Comparison of ENCODE assay signal across 29 cellular contexts in the genomic region with DNA sequence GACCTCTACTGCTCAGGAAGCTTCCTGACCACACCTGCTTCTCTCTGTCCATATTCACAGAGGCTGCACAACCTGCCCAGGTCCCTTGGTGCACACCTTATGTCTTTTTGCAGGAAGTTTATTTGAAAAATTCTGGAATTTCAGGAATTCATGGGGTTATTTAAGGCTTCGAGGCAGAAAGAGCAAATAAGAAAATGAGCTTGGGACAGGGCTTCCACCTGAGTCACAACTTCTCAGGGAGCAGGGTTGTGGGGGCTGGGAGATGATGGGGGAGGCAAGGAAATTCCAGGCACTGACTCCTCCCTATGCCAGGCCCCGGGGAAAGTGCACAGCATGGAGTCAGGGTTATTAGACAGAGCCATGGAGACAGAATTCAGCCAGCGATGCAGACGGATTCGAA. TPM values are rescaled to one million over a fixed set of nuclear protein-coding genes. Genes with fewer than 3 reads are reported as not detected.
DNase-seq lines count a peak whose midpoint lies in the region; ATAC-seq, FAIRE-seq and TF ChIP-seq lines count a peak whose summit lies in the region.
"Had no signal": no experiment of that assay in that cellular context is flagged by ENCODE, and none has a peak within 500 bp of the region (broad histone marks: within the 10 kb centered on the region; RNA-seq: fewer than 3 reads in every experiment).

No MANE protein-coding gene starts in this region.

- H2AFZ ChIP-seq in HCT116 (ENCODE audit: low read depth, low read length, poor library complexity, severe bottlenecking): no peak overlapping the region
- H2AFZ ChIP-seq in PC-9: no peak overlapping the region
- no peak overlapping the region for H2AFZ ChIP-seq in MM.1S (ENCODE audit: low read length)
- H2AFZ ChIP-seq: GM23338 had no signal

- TF ChIP-seq CTCF in HCT116 (IDR thresholded peaks at IDR 0.05 in 2 of 3, conservative IDR thresholded peaks at IDR 0.05 in 1 of 3; ENCODE audit: borderline replicate concordance in 1 of 3, insufficient read depth in 1 of 3, low read depth in 2 of 3, low read length in 2 of 3) (no peak), PC-9 (conservative IDR thresholded peaks at IDR 0.05) (no peak), MM.1S (IDR thresholded peaks at IDR 0.05; ENCODE audit: low read length) (no peak), brain microvascular endothelial cell (IDR thresholded peaks at IDR 0.05; ENCODE audit: low read depth, low read length, missing control alignments) (no peak)

- H3K36me3 ChIP-seq in HCT116 (ENCODE audit: control insufficient read depth in 1 of 2, insufficient read depth in 2 of 2, low read length in 2 of 2) (no peaks in the 10 kb centered on the region), PC-9 (ENCODE audit: low read depth) (no peaks in the 10 kb centered on the region), MM.1S (replicated peaks; ENCODE audit: insufficient read depth, low read length) (no peaks in the 10 kb centered on the region), brain microvascular endothelial cell (replicated peaks) (no peaks in the 10 kb centered on the region)
- H3K36me3 ChIP-seq: neutrophil, right lobe of liver, stomach, thyroid gland had no signal

- peaks cover 30% of the 10 kb centered on the region for H3F3A ChIP-seq in PC-9 (ENCODE audit: insufficient read depth, low read depth)
- H3F3A ChIP-seq in MM.1S (ENCODE audit: insufficient read depth, low read length): no peaks in the 10 kb centered on the region

- H3K9me2 ChIP-seq in HCT116 (ENCODE audit: insufficient read depth): no peaks in the 10 kb centered on the region
- H3K9me2 ChIP-seq in PC-9 (ENCODE audit: insufficient read depth): no peaks in the 10 kb centered on the region
- no peaks in the 10 kb centered on the region for H3K9me2 ChIP-seq in MM.1S (replicated peaks; ENCODE audit: insufficient read depth, low read length)

- no peak overlapping the region for H3K27ac Mint-ChIP-seq in stimulated activated effector memory CD8-positive, alpha-beta T cell treated with anti-CD3 and anti-CD28 coated beads, Interleukin-12 subunit alpha, Interleukin-12 subunit beta, amount 100 ng/mL, for 72 hours
- H3K27ac Mint-ChIP-seq: activated CD8-positive, alpha-beta memory T cell treated with anti-CD3 and anti-CD28 coated beads, Interleukin-2, amount 10 ng/mL, durations not matched to agents 7 days and 5 days; activated naive CD8-positive, alpha-beta T cell treated with anti-CD3 and anti-CD28 coated beads, Interleukin-2, amount 50 U/mL, for 24 hours; effector memory CD8-positive, alpha-beta T cell; GM23338; T-cell; WTC11 had no signal

- no peaks in the 10 kb centered on the region for H3K36me3 Mint-ChIP-seq in stimulated activated effector memory CD8-positive, alpha-beta T cell treated with anti-CD3 and anti-CD28 coated beads, Interleukin-12 subunit alpha, Interleukin-12 subunit beta, amount 100 ng/mL, for 72 hours
- H3K36me3 Mint-ChIP-seq: activated CD8-positive, alpha-beta memory T cell treated with anti-CD3 and anti-CD28 coated beads, Interleukin-2, amount 10 ng/mL, durations not matched to agents 7 days and 5 days; T-cell; WTC11 had no signal

- no peak for FAIRE-seq in urothelium cell line (lab: Jason Lieb, UNC)
- FAIRE-seq: D721Med, GM18507 had no signal

- H3K4me2 ChIP-seq in HCT116 (ENCODE audit: low read length) (peak overlapping the region; percentile 23), PC-9 (peak overlapping the region; percentile 52), MM.1S (ENCODE audit: low read depth, low read length) (no peak overlapping the region)
- H3K4me2 ChIP-seq: GM23338, KMS-11 had no signal

- H3K27me3 ChIP-seq in HCT116 (ENCODE audit: insufficient read depth, low read length) (no peaks in the 10 kb centered on the region), PC-9 (ENCODE audit: insufficient read depth, low read depth) (no peaks in the 10 kb centered on the region), MM.1S (replicated peaks; ENCODE audit: insufficient read depth, low read length) (no peaks in the 10 kb centered on the region), brain microvascular endothelial cell (replicated peaks) (peaks cover 9% of the 10 kb centered on the region)
- H3K27me3 ChIP-seq: right lobe of liver, thyroid gland had no signal

- POLR2A ChIA-PET in HCT116 (lab: Charles Lee): no interaction called here
- POLR2A ChIA-PET in PC-9 (lab: Charles Lee; ENCODE audit: unreplicated experiment): interaction anchor here (0.5 to 1.0 kb wide), 6 partner anchors 61 to 930 kb away, joined by 3 to 7 read pairs (median 4); no protein-coding TSS in a partner anchor

- no peak for TF ChIP-seq POLR2A in HCT116 (IDR thresholded peaks at IDR 0.05; ENCODE audit: borderline replicate concordance, extremely low read depth, insufficient read depth, insufficient read length)

- CTCF ChIA-PET in HCT116 (lab: Charles Lee): no interaction called here
- CTCF ChIA-PET in PC-9 (lab: Charles Lee): interaction anchor here (0.6 to 1.5 kb wide), 3 partner anchors 15 to 90 kb away, joined by 3 to 5 read pairs (median 4); no protein-coding TSS in a partner anchor

- no peak overlapping the region for H3K9ac ChIP-seq in HCT116 (ENCODE audit: low read length)
- no peak overlapping the region for H3K9ac ChIP-seq in MM.1S (ENCODE audit: low read length)
- H3K9ac ChIP-seq: KMS-11 had no signal

- in situ Hi-C loops in brain microvascular endothelial cell (cut with HindIII; ENCODE audit: low pct_ligation_motif_present, low sequenced_read_pairs): no loop called here

- H3K79me2 ChIP-seq in HCT116 (ENCODE audit: insufficient read depth, low read length): no peaks in the 10 kb centered on the region
- H3K79me2 ChIP-seq in PC-9 (ENCODE audit: low read depth): no peaks in the 10 kb centered on the region
- no peaks in the 10 kb centered on the region for H3K79me2 ChIP-seq in MM.1S (ENCODE audit: low read length)

- H3K4me1 ChIP-seq in HCT116 (ENCODE audit: control insufficient read depth in 1 of 2, insufficient read depth in 2 of 2, low read length in 2 of 2) (peaks cover 11 to 28% of the 10 kb centered on the region in 2 experiments), PC-9 (replicated peaks; ENCODE audit: insufficient read depth) (peaks cover 66% of the 10 kb centered on the region), MM.1S (ENCODE audit: low read length) (no peaks in the 10 kb centered on the region)
- H3K4me1 ChIP-seq: right lobe of liver had no signal

- DNase-seq in HCT116 (ENCODE audit: low read depth, low spot score): no peak
- peak; percentile 91 to 99 for DNase-seq in PC-9
- DNase-seq in epidermal melanocyte (ENCODE audit: insufficient read length, low spot score): peak; percentile 2
- peak; percentile 78 for DNase-seq in urothelium cell line (ENCODE audit: low spot score)
- DNase-seq in MM.1S: no peak
- no peak for DNase-seq in stimulated activated effector memory CD8-positive, alpha-beta T cell treated with anti-CD3 and anti-CD28 coated beads, Interleukin-12 subunit alpha, Interleukin-12 subunit beta, amount 100 ng/mL, for 72 hours (ENCODE audit: low spot score in 2 of 2)
- no peak for DNase-seq in brain microvascular endothelial cell
- DNase-seq: activated naive CD4-positive, alpha-beta T cell; activated naive CD8-positive, alpha-beta T cell treated with anti-CD3 and anti-CD28 coated beads, Interleukin-2, amount 50 U/mL, for 24 hours; DND-41; effector memory CD8-positive, alpha-beta T cell; glutamatergic neuron; left ventricle myocardium superior; NCI-H1417 treated with DMSO at 0.1 percent for 48 hours; NCI-H2029 treated with DMSO at 0.1 percent for 48 hours; NCI-H2227 treated with DMSO at 0.1 percent for 48 hours; stimulated activated CD8-positive, alpha-beta memory T cell treated with anti-CD3 and anti-CD28 coated beads, Interleukin-4, amount 100 ng/mL, for 48 hours; stomach; thyroid gland had no signal

- H3K4me3 Mint-ChIP-seq in stimulated activated effector memory CD8-positive, alpha-beta T cell treated with anti-CD3 and anti-CD28 coated beads, Interleukin-12 subunit alpha, Interleukin-12 subunit beta, amount 100 ng/mL, for 72 hours: no peak overlapping the region
- H3K4me3 Mint-ChIP-seq: activated CD8-positive, alpha-beta memory T cell treated with anti-CD3 and anti-CD28 coated beads, Interleukin-2, amount 10 ng/mL, durations not matched to agents 7 days and 5 days; activated naive CD8-positive, alpha-beta T cell treated with anti-CD3 and anti-CD28 coated beads, Interleukin-2, amount 50 U/mL, for 24 hours; central memory CD8-positive, alpha-beta T cell; effector memory CD8-positive, alpha-beta T cell; GM23338; T-cell; WTC11 had no signal

- no peaks in the 10 kb centered on the region for H3K9me3 ChIP-seq in HCT116 (ENCODE audit: control insufficient read depth in 1 of 2, insufficient read depth in 1 of 2, low read depth in 1 of 2, low read length in 2 of 2)
- H3K9me3 ChIP-seq in PC-9 (ENCODE audit: insufficient read depth, low read depth): peaks cover 5% of the 10 kb centered on the region; the same call in 1 of the 2 replicates
- no peaks in the 10 kb centered on the region for H3K9me3 ChIP-seq in MM.1S (replicated peaks; ENCODE audit: insufficient read depth, low read length)
- H3K9me3 ChIP-seq: neutrophil, right lobe of liver, thyroid gland had no signal

- RAD21 ChIA-PET in HCT116 (lab: Charles Lee; ENCODE audit: low non-redundant PET in 1 of 2, low total read pairs in 2 of 2, uncharacterized antibody in 2 of 2, unreplicated experiment in 2 of 2): no interaction called here

- H3K27ac ChIP-seq in HCT116 (ENCODE audit: low read depth, low read length) (no peak overlapping the region), PC-9 (peak overlapping the region; percentile 86), MM.1S (ENCODE audit: low read length) (no peak overlapping the region), brain microvascular endothelial cell (no peak overlapping the region)
- H3K27ac ChIP-seq: KMS-11, neutrophil, right lobe of liver, stomach, thyroid gland had no signal

- no peak for ATAC-seq in HCT116
- ATAC-seq in stimulated activated effector memory CD8-positive, alpha-beta T cell treated with anti-CD3 and anti-CD28 coated beads, Interleukin-12 subunit alpha, Interleukin-12 subunit beta, amount 100 ng/mL, for 72 hours: no peak
- ATAC-seq: activated CD8-positive, alpha-beta memory T cell treated with anti-CD3 and anti-CD28 coated beads, Interleukin-2, amount 10 ng/mL, durations not matched to agents 7 days and 5 days; activated naive CD8-positive, alpha-beta T cell treated with anti-CD3 and anti-CD28 coated beads, Interleukin-2, amount 50 U/mL, for 24 hours; effector memory CD8-positive, alpha-beta T cell; GM23338; left ventricle myocardium superior; right lobe of liver; T-cell; WTC11 had no signal

- BruUV-seq in HCT116 (replicated peaks; lab: Mats Ljungman, UMichigan) (no TSS peak), PC-9 (replicated peaks; lab: Mats Ljungman, UMichigan) (no TSS peak)

- peaks cover 8% of the 10 kb centered on the region for H3K9me3 Mint-ChIP-seq in stimulated activated effector memory CD8-positive, alpha-beta T cell treated with anti-CD3 and anti-CD28 coated beads, Interleukin-12 subunit alpha, Interleukin-12 subunit beta, amount 100 ng/mL, for 72 hours
- H3K9me3 Mint-ChIP-seq: central memory CD8-positive, alpha-beta T cell; GM23338 had no signal

- TF ChIP-seq RAD21 in HCT116 (IDR thresholded peaks at IDR 0.05; ENCODE audit: low read depth): no peak

- intact Hi-C loops in HCT116 (cut with micrococcal nuclease) (no loop called here), PC-9 (cut with micrococcal nuclease; ENCODE audit: unreplicated experiment) (loop anchor here (1.0 kb wide), 1 partner anchor 39 kb away; no protein-coding TSS in a partner anchor)

- no peak overlapping the region for H3K4me3 ChIP-seq in HCT116 (replicated peaks in 1 of 2; ENCODE audit: low read depth in 1 of 2, low read length in 2 of 2)
- no peak overlapping the region for H3K4me3 ChIP-seq in PC-9
- no peak overlapping the region for H3K4me3 ChIP-seq in MM.1S (ENCODE audit: low read length)
- no peak overlapping the region for H3K4me3 ChIP-seq in brain microvascular endothelial cell (ENCODE audit: low read depth, low read length)
- H3K4me3 ChIP-seq: GM23338, right lobe of liver, stomach, thyroid gland had no signal

- H3K4me1 Mint-ChIP-seq in stimulated activated effector memory CD8-positive, alpha-beta T cell treated with anti-CD3 and anti-CD28 coated beads, Interleukin-12 subunit alpha, Interleukin-12 subunit beta, amount 100 ng/mL, for 72 hours: no peaks in the 10 kb centered on the region
- H3K4me1 Mint-ChIP-seq: activated CD8-positive, alpha-beta memory T cell treated with anti-CD3 and anti-CD28 coated beads, Interleukin-2, amount 10 ng/mL, durations not matched to agents 7 days and 5 days; activated naive CD8-positive, alpha-beta T cell treated with anti-CD3 and anti-CD28 coated beads, Interleukin-2, amount 50 U/mL, for 24 hours; central memory CD8-positive, alpha-beta T cell; GM23338; T-cell; WTC11 had no signal

- no peaks in the 10 kb centered on the region for H4K20me1 ChIP-seq in HCT116 (ENCODE audit: insufficient read depth)
- H4K20me1 ChIP-seq in PC-9 (ENCODE audit: insufficient read depth): no peaks in the 10 kb centered on the region
- no peaks in the 10 kb centered on the region for H4K20me1 ChIP-seq in MM.1S (ENCODE audit: insufficient read depth, low read length)

RNA-seq across cellular contexts. Expression of gene INHBB, which starts 57.7 kb away (rescaled TPM):
- total RNA-seq in HCT116 (2021; ENCODE audit: unreplicated experiment) (0.27 TPM), PC-9 (2021) (50.0 and 57.5 TPM in 2 replicates)
- polyA plus RNA-seq in HCT116 (2012): 0.26 TPM in 2 replicates
- total RNA-seq: activated CD8-positive, alpha-beta memory T cell treated with anti-CD3 and anti-CD28 coated beads, Interleukin-2, amount 10 ng/mL, durations not matched to agents 7 days and 5 days had no signal
- polyA plus RNA-seq: GM23338 had no signal

Comparison
In these comparisons a context has a peak if more than half of its experiments do, and no peak if none do; other contexts are left out.
1. DNase-seq: peak in PC-9 (2 of 2), epidermal melanocyte (single experiment) and urothelium cell line (single experiment); none in HCT116 (single experiment), MM.1S (single experiment), stimulated activated effector memory CD8-positive, alpha-beta T cell treated with anti-CD3 and anti-CD28 coated beads, Interleukin-12 subunit alpha, Interleukin-12 subunit beta, amount 100 ng/mL, for 72 hours (0 of 2) and brain microvascular endothelial cell (single experiment).
2. RNA of gene INHBB, which starts 57.7 kb away (total RNA-seq): 50.0 to 57.5 TPM in PC-9; 0.27 TPM in HCT116 (single experiment); every median in the first group is over 10 times any median in the second.